ENCODE assay signal across 10 cellular contexts in the genomic region with DNA sequence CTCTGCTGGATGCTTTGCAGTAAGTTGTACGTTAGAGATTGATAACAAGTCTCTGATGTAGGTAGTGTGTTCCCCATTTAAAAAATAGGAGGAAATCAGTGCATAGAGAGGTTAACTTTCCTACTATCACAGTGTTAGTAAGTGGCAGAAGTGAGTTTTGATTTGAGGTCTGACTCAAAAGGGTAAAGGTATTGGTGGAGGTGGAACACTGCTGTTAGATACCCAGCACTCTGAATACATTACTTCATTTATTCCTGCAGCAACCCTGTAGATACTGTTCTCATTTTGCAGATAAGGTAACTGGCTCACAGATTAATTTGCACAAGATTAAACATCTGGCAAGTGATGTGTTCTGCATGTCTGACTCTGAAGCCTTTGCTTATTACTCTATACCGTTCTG. TPM values are rescaled to one million over a fixed set of nuclear protein-coding genes. Genes with fewer than 3 reads are reported as not detected.
DNase-seq lines count a peak whose midpoint lies in the region; ATAC-seq, FAIRE-seq and TF ChIP-seq lines count a peak whose summit lies in the region.
"Had no signal": no experiment of that assay in that cellular context is flagged by ENCODE, and none has a peak within 500 bp of the region (broad histone marks: within the 10 kb centered on the region; RNA-seq: fewer than 3 reads in every experiment).

No MANE protein-coding gene starts in this region.

- no peak for ATAC-seq in HG03097 (IDR thresholded peaks at IDR 0.05; ENCODE audit: low FRiP score, unreplicated experiment)

- TF ChIP-seq CTCF in GM20000 (IDR thresholded peaks at IDR 0.05; ENCODE audit: extremely low read depth, missing control alignments): no peak
- TF ChIP-seq CTCF in fibroblast of villous mesenchyme (IDR thresholded peaks at IDR 0.05; ENCODE audit: insufficient read depth, low read depth, low read length): no peak

- DNase-seq in GM20000 (ENCODE audit: low spot score): peak; percentile 18
- DNase-seq in SJCRH30: no peak
- DNase-seq in fibroblast of villous mesenchyme (ENCODE audit: low read depth): no peak
- DNase-seq in small intestine: peak; percentile 20
- DNase-seq in activated effector memory CD4-positive, alpha-beta T cell treated with Interleukin-2 at 50 U/mL for 16 hours: no peak
- no peak for DNase-seq in GDM1 (lab: John Stamatoyannopoulos, UW)
- DNase-seq in DMS53 (lab: John Stamatoyannopoulos, UW): no peak
- DNase-seq: activated CD4-positive, alpha-beta T cell treated with anti-CD3 and anti-CD28 coated beads, Interleukin-2, amount 50 U/mL, for 1 hour; NCI-H2227 treated with DMSO at 0.1 percent for 48 hours had no signal

- WGBS in small intestine, 3 donors: 16 to 27% (median 26%) methylated on average over 2 of the region's 2 CpGs

- H3K9me3 ChIP-seq in SJCRH30 (replicated peaks) (no peaks in the 10 kb centered on the region), small intestine (ENCODE audit: control insufficient read depth, low read depth) (no peaks in the 10 kb centered on the region)

- H3K27ac ChIP-seq in SJCRH30: no peak overlapping the region
- no peak overlapping the region for H3K27ac ChIP-seq in small intestine (ENCODE audit: low read depth in 1 of 2, low read length in 1 of 2)

- H3K36me3 ChIP-seq in SJCRH30: no peaks in the 10 kb centered on the region
- no peaks in the 10 kb centered on the region for H3K36me3 ChIP-seq in small intestine (ENCODE audit: control insufficient read depth in 2 of 2, insufficient read depth in 2 of 2, low read length in 2 of 2)

- FAIRE-seq in small intestine (lab: Jason Lieb, UNC): no peak

- H3K4me3 ChIP-seq in SJCRH30 (peak overlapping the region; percentile 96), fibroblast of villous mesenchyme (ENCODE audit: low read depth, low read length) (peak overlapping the region; percentile 97), small intestine (ENCODE audit: low read depth in 1 of 2, low read length in 2 of 2) (no peak overlapping the region)

- H3K27me3 ChIP-seq in SJCRH30 (no peaks in the 10 kb centered on the region), small intestine (ENCODE audit: control insufficient read depth in 2 of 2, insufficient read depth in 2 of 2, low read length in 2 of 2) (no peaks in the 10 kb centered on the region)

- no peaks in the 10 kb centered on the region; the same call in 1 of the 2 replicates for H3K4me1 ChIP-seq in SJCRH30
- peaks cover 0 to 9% of the 10 kb centered on the region in 2 donors for H3K4me1 ChIP-seq in small intestine (ENCODE audit: control insufficient read depth in 2 of 2, insufficient read depth in 1 of 2, low read depth in 1 of 2, low read length in 1 of 2)

RNA-seq across cellular contexts. Expression of a gene that starts 3.1 kb away (rescaled TPM):
- total RNA-seq in SJCRH30 (2014; rRNA removed; shearing (Covaris generic)): 18.7 and 23.5 TPM in 2 replicates
- 44.8 and 55.7 TPM in 2 replicates for total RNA-seq in fibroblast of villous mesenchyme
- polyA plus RNA-seq in small intestine: 1 to 10 TPM; 2.0 to 4.7 (median 3.0) TPM

Comparison
In these comparisons a context has a peak if more than half of its experiments do, and no peak if none do; other contexts are left out.
1. DNase-seq: peak in GM20000 (single experiment) and small intestine (single experiment); none in SJCRH30 (0 of 2), fibroblast of villous mesenchyme (single experiment), activated effector memory CD4-positive, alpha-beta T cell treated with Interleukin-2 at 50 U/mL for 16 hours (single experiment), GDM1 (single experiment) and DMS53 (single experiment).
2. H3K4me3 ChIP-seq: peak in SJCRH30 (single experiment) and fibroblast of villous mesenchyme (single experiment); none in small intestine (0 of 2).